8 cellular contexts compared by ENCODE assay signal in the genomic region with DNA sequence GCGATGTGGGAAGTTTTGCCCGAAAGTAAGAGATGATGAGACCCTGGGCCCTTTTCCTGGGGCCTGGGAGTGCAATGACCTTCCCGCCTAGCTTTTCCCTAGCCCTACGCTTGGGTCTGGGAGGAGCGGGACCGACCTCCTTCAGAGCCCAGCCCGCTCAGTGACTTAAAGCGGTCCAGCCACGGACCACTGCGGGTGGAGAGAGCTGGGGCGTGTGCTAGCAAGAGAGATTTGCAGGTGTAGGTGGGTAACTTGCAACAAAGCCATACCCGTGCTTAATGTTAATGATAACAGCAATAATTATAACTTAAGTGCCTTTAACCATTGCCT. TPM values are rescaled to one million over a fixed set of nuclear protein-coding genes. Genes with fewer than 3 reads are reported as not detected.
DNase-seq lines count a peak whose midpoint lies in the region; ATAC-seq, FAIRE-seq and TF ChIP-seq lines count a peak whose summit lies in the region.

No MANE protein-coding gene starts in this region.

- H3K4me1 ChIP-seq in MM.1S (ENCODE audit: low read length) (peaks cover 12% of the 10 kb centered on the region; the same call in 1 of the 2 replicates), endothelial cell of umbilical vein (ENCODE audit: control insufficient read depth, extremely low read depth, insufficient read depth, low read length) (peaks cover 14% of the 10 kb centered on the region), neuron (ENCODE audit: insufficient read depth, low read length) (peaks cover 15% of the 10 kb centered on the region)

- no peak for FAIRE-seq in endothelial cell of umbilical vein (lab: Jason Lieb, UNC)

- TF ChIP-seq CTCF in GM12864 (IDR thresholded peaks at IDR 0.05; ENCODE audit: low read depth, low read length, missing control alignments) (no peak), MM.1S (IDR thresholded peaks at IDR 0.05; ENCODE audit: low read length) (no peak), endothelial cell of umbilical vein (IDR thresholded peaks at IDR 0.05; ENCODE audit: extremely low read depth in 1 of 2, insufficient read depth in 1 of 2, low read depth in 1 of 2, low read length in 2 of 2) (no peak)

- no TSS peak for BruUV-seq in endothelial cell of umbilical vein (replicated peaks; lab: Mats Ljungman, UMichigan)

- H3K27ac ChIP-seq in MM.1S (ENCODE audit: low read length), result no peak overlapping the region
- no peak overlapping the region for H3K27ac ChIP-seq in endothelial cell of umbilical vein (ENCODE audit: insufficient read depth, low read depth, low read length)

- H3K9ac ChIP-seq in MM.1S (ENCODE audit: low read length), result peak overlapping the region; percentile 43; the same call in 1 of the 2 replicates
- H3K9ac ChIP-seq in endothelial cell of umbilical vein (replicated peaks; ENCODE audit: extremely low read depth, insufficient read depth, low read length), result no peak overlapping the region

- no peaks in the 10 kb centered on the region for H3K9me1 ChIP-seq in endothelial cell of umbilical vein (replicated peaks; ENCODE audit: control insufficient read depth, extremely low read depth, insufficient read depth, low read length)

- CTCF ChIA-PET in endothelial cell of umbilical vein (lab: Charles Lee), result interaction anchor here (0.6 to 3.1 kb wide), 45 partner anchors 8 to 646 kb away, joined by 3 to 149 read pairs (median 5); a partner anchor contains a TSS

- H3F3A ChIP-seq in MM.1S (ENCODE audit: insufficient read depth, low read length), result 0 out of 2 replicates have a peak, but pooled peaks cover 13% of the 10 kb centered on the region

- H3K4me3 ChIP-seq in GM12864 (ENCODE audit: low read depth, low read length) (peak overlapping the region; percentile 37), MM.1S (ENCODE audit: low read length) (peak overlapping the region; percentile 78), endothelial cell of umbilical vein (replicated peaks in 1 of 3; ENCODE audit: insufficient read depth in 1 of 3, low read depth in 1 of 3, low read length in 3 of 3) (peak overlapping the region in 2 of 3 experiments; percentile 74 to 78), neuron (ENCODE audit: low read length) (peak overlapping the region; percentile 92)

- H4K20me1 ChIP-seq in MM.1S (ENCODE audit: insufficient read depth, low read length), result no peaks in the 10 kb centered on the region
- no peaks in the 10 kb centered on the region for H4K20me1 ChIP-seq in endothelial cell of umbilical vein (replicated peaks; ENCODE audit: control insufficient read depth, extremely low read depth, insufficient read depth, low read length)

- no peaks in the 10 kb centered on the region for H3K9me2 ChIP-seq in MM.1S (replicated peaks; ENCODE audit: insufficient read depth, low read length)

- H3K79me2 ChIP-seq in MM.1S (ENCODE audit: low read length), result peaks cover 24% of the 10 kb centered on the region
- H3K79me2 ChIP-seq in endothelial cell of umbilical vein (ENCODE audit: control insufficient read depth, insufficient read depth, low read length), result no peaks in the 10 kb centered on the region

- H2AFZ ChIP-seq in MM.1S (ENCODE audit: low read length), result peak overlapping the region; percentile 93
- H2AFZ ChIP-seq in endothelial cell of umbilical vein (ENCODE audit: low read depth, low read length), result peak overlapping the region; percentile 97
- H2AFZ ChIP-seq in neuron (ENCODE audit: low read depth, low read length), result peak overlapping the region; percentile 97

- dilution Hi-C loops in endothelial cell of umbilical vein (cut with MboI; ENCODE audit: extremely low pct_ligation_motif_present, low sequenced_read_pairs), result no loop called here

- H3K9me3 ChIP-seq in MM.1S (replicated peaks; ENCODE audit: insufficient read depth, low read length) (no peaks in the 10 kb centered on the region), endothelial cell of umbilical vein (replicated peaks; ENCODE audit: control insufficient read depth, insufficient read depth, low read length) (no peaks in the 10 kb centered on the region), neuron (ENCODE audit: low read length) (no peaks in the 10 kb centered on the region)

- peak overlapping the region; percentile 91 for H3K4me2 ChIP-seq in MM.1S (ENCODE audit: low read depth, low read length)
- H3K4me2 ChIP-seq in endothelial cell of umbilical vein (ENCODE audit: insufficient read depth, low read length), result peak overlapping the region; percentile 87

- H3K36me3 ChIP-seq in MM.1S (replicated peaks; ENCODE audit: insufficient read depth, low read length) (no peaks in the 10 kb centered on the region), endothelial cell of umbilical vein (ENCODE audit: control insufficient read depth in 2 of 2, extremely low read depth in 1 of 2, insufficient read depth in 2 of 2, low read length in 2 of 2) (no peaks in the 10 kb centered on the region), neuron (ENCODE audit: insufficient read depth, low read length) (no peaks in the 10 kb centered on the region)

- intact Hi-C loops in endothelial cell of umbilical vein (cut with micrococcal nuclease), result loop anchor here (1.0 to 5.0 kb wide), 3 partner anchors 157 to 887 kb away; no protein-coding TSS in a partner anchor

- ATAC-seq in GM21786 (IDR thresholded peaks at IDR 0.05; ENCODE audit: unreplicated experiment), result peak; percentile 25

- H3K27me3 ChIP-seq in MM.1S (replicated peaks; ENCODE audit: insufficient read depth, low read length), result no peaks in the 10 kb centered on the region
- peaks cover 2 to 5% of the 10 kb centered on the region in 2 experiments for H3K27me3 ChIP-seq in endothelial cell of umbilical vein (ENCODE audit: control insufficient read depth in 2 of 2, insufficient read depth in 2 of 2, low read length in 2 of 2)
- no peaks in the 10 kb centered on the region for H3K27me3 ChIP-seq in neuron (ENCODE audit: insufficient read depth, low read length)

- POLR2A ChIA-PET in endothelial cell of umbilical vein (lab: Charles Lee), result interaction anchor here (0.8 kb wide), 1 partner anchor 427 kb away, joined by 3 read pairs; no protein-coding TSS in a partner anchor

- DNase-seq in GM12864 (ENCODE audit: low read depth), result no peak
- DNase-seq in MM.1S, result no peak
- DNase-seq in endothelial cell of umbilical vein (ENCODE audit: low read depth, low spot score), result no peak
- no peak for DNase-seq in GOT3 (lab: John Stamatoyannopoulos, UW)
- DNase-seq in dedifferentiated amniotic fluid mesenchymal stem cell (ENCODE audit: extremely low spot score), result no peak
- no peak for DNase-seq in Kasumi-1 (lab: John Stamatoyannopoulos, UW)

- no peak for TF ChIP-seq POLR2A in endothelial cell of umbilical vein (IDR thresholded peaks at IDR 0.05; ENCODE audit: low read depth, low read length)

TF ChIP-seq in endothelial cell of umbilical vein, 7 proteins besides CTCF, POLR2A, EP300 and RAD21:
- peak; percentile 14 for TF ChIP-seq EZH2 (IDR thresholded peaks at IDR 0.05; ENCODE audit: borderline replicate concordance, low read depth, low read length, severe bottlenecking)
- TF ChIP-seq GATA2 (IDR thresholded peaks at IDR 0.05; ENCODE audit: insufficient read depth, insufficient read length, low read depth, low read length), result no peak

RNA-seq across cellular contexts. Expression of gene PDE5A, which starts 0.5 kb away (rescaled TPM):
- 2.3 and 3.2 TPM in 2 replicates for total RNA-seq in endothelial cell of umbilical vein
- 0.59 and 0.73 TPM in 2 replicates for polyA plus RNA-seq in endothelial cell of umbilical vein
- polyA plus RNA-seq in endothelial cell of umbilical vein (2011; cell fraction: cytosol; rRNA removed), result 0.83 and 0.87 TPM in 2 replicates
- polyA plus RNA-seq in endothelial cell of umbilical vein (2011; cell fraction: nucleus; rRNA removed), result 2.5 and 3.6 TPM in 2 replicates
- 4.4 and 5.4 TPM in 2 replicates for polyA plus RNA-seq in endothelial cell of umbilical vein (2012)
- 4.0 and 5.0 TPM in 2 replicates for polyA minus RNA-seq in endothelial cell of umbilical vein
- 0.61 TPM for polyA minus RNA-seq in endothelial cell of umbilical vein (2011; cell fraction: cytosol; rRNA and poly(A)+ RNA removed)
- polyA minus RNA-seq in endothelial cell of umbilical vein (2011; cell fraction: nucleus; rRNA and poly(A)+ RNA removed), result 9.8 and 20.4 TPM in 2 replicates

Comparison
In these comparisons a context has a peak if more than half of its experiments do, and no peak if none do; other contexts are left out.
1. H3K4me3 ChIP-seq: peak in every context shown above with its lines; median percentile 92 in neuron; 78 in MM.1S; 76 in endothelial cell of umbilical vein; 37 in GM12864.